Comparison of ENCODE assay signal across 1 cellular context in the genomic region with DNA sequence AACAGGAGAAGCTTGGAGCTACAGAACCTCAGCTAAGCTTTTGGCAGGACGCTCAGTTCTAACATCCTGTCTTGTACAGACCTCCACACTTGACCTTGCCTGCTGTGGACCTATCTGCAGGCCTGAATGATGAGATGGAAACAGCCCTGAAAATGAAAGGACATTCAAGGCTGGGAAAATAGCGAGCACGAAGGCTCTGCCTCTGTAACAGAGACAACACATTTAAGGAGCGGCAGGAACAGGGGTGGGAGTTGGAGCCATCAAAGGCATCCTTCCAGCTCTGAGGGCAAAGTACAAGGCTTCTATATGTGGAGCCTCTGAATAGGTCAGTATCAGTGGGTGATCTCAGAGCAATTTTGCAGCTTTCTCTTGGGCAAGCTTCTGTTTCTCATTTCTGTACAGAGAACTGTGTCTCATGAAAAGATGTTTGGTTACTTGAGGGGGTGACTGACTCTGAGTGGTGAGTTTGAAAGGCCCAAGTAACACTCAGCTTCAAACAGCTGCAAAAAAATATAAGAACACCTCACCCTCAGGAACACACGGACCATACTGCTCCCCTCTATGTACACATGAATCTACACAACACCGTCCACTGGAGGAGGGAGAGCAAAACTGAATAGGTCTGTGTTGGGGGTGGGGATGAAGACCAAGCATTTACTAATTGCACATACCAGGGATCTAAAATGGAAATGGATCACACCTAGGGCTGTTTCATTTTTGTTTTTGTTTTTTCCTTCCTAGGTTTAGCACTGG.
TF ChIP-seq lines count a peak whose summit lies in the region.

No MANE protein-coding gene starts in this region.

TF ChIP-seq in HepG2, 621 proteins besides CTCF, POLR2A, EP300 and RAD21 (continued from another document and continues in another):
- TF ChIP-seq, protein P1, sequence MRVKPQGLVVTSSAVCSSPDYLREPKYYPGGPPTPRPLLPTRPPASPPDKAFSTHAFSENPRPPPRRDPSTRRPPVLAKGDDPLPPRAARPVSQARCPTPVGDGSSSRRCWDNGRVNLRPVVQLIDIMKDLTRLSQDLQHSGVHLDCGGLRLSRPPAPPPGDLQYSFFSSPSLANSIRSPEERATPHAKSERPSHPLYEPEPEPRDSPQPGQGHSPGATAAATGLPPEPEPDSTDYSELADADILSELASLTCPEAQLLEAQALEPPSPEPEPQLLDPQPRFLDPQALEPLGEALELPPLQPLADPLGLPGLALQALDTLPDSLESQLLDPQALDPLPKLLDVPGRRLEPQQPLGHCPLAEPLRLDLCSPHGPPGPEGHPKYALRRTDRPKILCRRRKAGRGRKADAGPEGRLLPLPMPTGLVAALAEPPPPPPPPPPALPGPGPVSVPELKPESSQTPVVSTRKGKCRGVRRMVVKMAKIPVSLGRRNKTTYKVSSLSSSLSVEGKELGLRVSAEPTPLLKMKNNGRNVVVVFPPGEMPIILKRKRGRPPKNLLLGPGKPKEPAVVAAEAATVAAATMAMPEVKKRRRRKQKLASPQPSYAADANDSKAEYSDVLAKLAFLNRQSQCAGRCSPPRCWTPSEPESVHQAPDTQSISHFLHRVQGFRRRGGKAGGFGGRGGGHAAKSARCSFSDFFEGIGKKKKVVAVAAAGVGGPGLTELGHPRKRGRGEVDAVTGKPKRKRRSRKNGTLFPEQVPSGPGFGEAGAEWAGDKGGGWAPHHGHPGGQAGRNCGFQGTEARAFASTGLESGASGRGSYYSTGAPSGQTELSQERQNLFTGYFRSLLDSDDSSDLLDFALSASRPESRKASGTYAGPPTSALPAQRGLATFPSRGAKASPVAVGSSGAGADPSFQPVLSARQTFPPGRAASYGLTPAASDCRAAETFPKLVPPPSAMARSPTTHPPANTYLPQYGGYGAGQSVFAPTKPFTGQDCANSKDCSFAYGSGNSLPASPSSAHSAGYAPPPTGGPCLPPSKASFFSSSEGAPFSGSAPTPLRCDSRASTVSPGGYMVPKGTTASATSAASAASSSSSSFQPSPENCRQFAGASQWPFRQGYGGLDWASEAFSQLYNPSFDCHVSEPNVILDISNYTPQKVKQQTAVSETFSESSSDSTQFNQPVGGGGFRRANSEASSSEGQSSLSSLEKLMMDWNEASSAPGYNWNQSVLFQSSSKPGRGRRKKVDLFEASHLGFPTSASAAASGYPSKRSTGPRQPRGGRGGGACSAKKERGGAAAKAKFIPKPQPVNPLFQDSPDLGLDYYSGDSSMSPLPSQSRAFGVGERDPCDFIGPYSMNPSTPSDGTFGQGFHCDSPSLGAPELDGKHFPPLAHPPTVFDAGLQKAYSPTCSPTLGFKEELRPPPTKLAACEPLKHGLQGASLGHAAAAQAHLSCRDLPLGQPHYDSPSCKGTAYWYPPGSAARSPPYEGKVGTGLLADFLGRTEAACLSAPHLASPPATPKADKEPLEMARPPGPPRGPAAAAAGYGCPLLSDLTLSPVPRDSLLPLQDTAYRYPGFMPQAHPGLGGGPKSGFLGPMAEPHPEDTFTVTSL (CRISPR knock-in tag; IDR thresholded peaks at IDR 0.05; ENCODE audit: borderline replicate concordance): no peak
- TF ChIP-seq SALL1 (CRISPR knock-in tag; IDR thresholded peaks at IDR 0.05) (0 out of 2 replicates have a peak, but pooled peaks have one; percentile 30), ZFP82 (CRISPR knock-in tag; IDR thresholded peaks at IDR 0.05; ENCODE audit: borderline replicate concordance) (no peak), ZNF12 (CRISPR knock-in tag; IDR thresholded peaks at IDR 0.05) (peak; percentile 88), ZNF451 (CRISPR knock-in tag; IDR thresholded peaks at IDR 0.05) (no peak), ASH2L (IDR thresholded peaks at IDR 0.05; ENCODE audit: insufficient read length, low read depth, low read length) (peak; percentile 55), TGIF2 (CRISPR knock-in tag; IDR thresholded peaks at IDR 0.05) (no peak), ZNF652 (CRISPR knock-in tag; IDR thresholded peaks at IDR 0.05; ENCODE audit: borderline replicate concordance, low read depth) (no peak), KAT8 (CRISPR knock-in tag; IDR thresholded peaks at IDR 0.05) (no peak), HNRNPK (IDR thresholded peaks at IDR 0.05; ENCODE audit: low read depth, low read length, poor library complexity, severe bottlenecking) (no peak), PITX1 (CRISPR knock-in tag; IDR thresholded peaks at IDR 0.05) (no peak), SMARCE1 (IDR thresholded peaks at IDR 0.05; ENCODE audit: borderline replicate concordance) (no peak), HOXD1 (CRISPR knock-in tag; IDR thresholded peaks at IDR 0.05) (no peak), MYNN (CRISPR knock-in tag; IDR thresholded peaks at IDR 0.05; ENCODE audit: low read depth) (no peak), ZNF644 (CRISPR knock-in tag; IDR thresholded peaks at IDR 0.05; ENCODE audit: low read depth) (peak; percentile 52; the same call in 1 of the 2 replicates), AGO1 (IDR thresholded peaks at IDR 0.05; ENCODE audit: low read depth, low read length, poor library complexity, severe bottlenecking) (no peak), HNF4A (CRISPR knock-in tag; IDR thresholded peaks at IDR 0.05) (peak; percentile 64), HNF4G (IDR thresholded peaks at IDR 0.05; ENCODE audit: borderline replicate concordance, low read depth, low read length) (0 out of 2 replicates have a peak, but pooled peaks have one; percentile 46), HNF4G (CRISPR knock-in tag; IDR thresholded peaks at IDR 0.05; ENCODE audit: borderline replicate concordance, low read depth) (no peak), CC2D1A (CRISPR knock-in tag; IDR thresholded peaks at IDR 0.05) (no peak)
- TF ChIP-seq, protein P2, sequence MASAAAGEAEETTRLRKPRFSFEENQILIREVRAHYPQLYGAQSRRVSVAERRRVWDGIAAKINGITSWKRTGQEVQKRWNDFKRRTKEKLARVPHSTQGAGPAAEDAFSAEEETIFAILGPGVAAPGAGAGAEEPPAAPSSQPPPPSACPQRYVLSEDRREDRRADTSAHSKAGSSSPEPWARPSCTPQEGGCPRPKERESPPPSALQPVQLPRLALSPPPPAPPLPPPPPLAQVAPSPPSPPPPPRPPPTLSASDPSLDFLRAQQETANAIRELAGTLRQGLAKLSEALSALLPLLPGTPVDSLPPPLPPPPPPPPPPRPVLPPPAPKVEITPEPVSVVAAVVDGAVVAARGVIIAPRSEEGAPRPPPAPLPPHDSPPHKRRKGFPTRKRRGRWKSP (CRISPR knock-in tag; IDR thresholded peaks at IDR 0.05): no peak
- TF ChIP-seq, protein P3, sequence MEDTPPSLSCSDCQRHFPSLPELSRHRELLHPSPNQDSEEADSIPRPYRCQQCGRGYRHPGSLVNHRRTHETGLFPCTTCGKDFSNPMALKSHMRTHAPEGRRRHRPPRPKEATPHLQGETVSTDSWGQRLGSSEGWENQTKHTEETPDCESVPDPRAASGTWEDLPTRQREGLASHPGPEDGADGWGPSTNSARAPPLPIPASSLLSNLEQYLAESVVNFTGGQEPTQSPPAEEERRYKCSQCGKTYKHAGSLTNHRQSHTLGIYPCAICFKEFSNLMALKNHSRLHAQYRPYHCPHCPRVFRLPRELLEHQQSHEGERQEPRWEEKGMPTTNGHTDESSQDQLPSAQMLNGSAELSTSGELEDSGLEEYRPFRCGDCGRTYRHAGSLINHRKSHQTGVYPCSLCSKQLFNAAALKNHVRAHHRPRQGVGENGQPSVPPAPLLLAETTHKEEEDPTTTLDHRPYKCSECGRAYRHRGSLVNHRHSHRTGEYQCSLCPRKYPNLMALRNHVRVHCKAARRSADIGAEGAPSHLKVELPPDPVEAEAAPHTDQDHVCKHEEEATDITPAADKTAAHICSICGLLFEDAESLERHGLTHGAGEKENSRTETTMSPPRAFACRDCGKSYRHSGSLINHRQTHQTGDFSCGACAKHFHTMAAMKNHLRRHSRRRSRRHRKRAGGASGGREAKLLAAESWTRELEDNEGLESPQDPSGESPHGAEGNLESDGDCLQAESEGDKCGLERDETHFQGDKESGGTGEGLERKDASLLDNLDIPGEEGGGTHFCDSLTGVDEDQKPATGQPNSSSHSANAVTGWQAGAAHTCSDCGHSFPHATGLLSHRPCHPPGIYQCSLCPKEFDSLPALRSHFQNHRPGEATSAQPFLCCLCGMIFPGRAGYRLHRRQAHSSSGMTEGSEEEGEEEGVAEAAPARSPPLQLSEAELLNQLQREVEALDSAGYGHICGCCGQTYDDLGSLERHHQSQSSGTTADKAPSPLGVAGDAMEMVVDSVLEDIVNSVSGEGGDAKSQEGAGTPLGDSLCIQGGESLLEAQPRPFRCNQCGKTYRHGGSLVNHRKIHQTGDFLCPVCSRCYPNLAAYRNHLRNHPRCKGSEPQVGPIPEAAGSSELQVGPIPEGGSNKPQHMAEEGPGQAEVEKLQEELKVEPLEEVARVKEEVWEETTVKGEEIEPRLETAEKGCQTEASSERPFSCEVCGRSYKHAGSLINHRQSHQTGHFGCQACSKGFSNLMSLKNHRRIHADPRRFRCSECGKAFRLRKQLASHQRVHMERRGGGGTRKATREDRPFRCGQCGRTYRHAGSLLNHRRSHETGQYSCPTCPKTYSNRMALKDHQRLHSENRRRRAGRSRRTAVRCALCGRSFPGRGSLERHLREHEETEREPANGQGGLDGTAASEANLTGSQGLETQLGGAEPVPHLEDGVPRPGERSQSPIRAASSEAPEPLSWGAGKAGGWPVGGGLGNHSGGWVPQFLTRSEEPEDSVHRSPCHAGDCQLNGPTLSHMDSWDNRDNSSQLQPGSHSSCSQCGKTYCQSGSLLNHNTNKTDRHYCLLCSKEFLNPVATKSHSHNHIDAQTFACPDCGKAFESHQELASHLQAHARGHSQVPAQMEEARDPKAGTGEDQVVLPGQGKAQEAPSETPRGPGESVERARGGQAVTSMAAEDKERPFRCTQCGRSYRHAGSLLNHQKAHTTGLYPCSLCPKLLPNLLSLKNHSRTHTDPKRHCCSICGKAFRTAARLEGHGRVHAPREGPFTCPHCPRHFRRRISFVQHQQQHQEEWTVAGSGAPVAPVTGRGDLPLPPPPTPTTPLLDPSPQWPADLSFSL (CRISPR knock-in tag; IDR thresholded peaks at IDR 0.05): no peak
- TF ChIP-seq, protein P4, sequence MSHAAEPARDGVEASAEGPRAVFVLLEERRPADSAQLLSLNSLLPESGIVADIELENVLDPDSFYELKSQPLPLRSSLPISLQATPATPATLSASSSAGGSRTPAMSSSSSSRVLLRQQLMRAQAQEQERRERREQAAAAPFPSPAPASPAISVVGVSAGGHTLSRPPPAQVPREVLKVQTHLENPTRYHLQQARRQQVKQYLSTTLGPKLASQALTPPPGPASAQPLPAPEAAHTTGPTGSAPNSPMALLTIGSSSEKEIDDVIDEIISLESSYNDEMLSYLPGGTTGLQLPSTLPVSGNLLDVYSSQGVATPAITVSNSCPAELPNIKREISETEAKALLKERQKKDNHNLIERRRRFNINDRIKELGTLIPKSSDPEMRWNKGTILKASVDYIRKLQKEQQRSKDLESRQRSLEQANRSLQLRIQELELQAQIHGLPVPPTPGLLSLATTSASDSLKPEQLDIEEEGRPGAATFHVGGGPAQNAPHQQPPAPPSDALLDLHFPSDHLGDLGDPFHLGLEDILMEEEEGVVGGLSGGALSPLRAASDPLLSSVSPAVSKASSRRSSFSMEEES (CRISPR knock-in tag; IDR thresholded peaks at IDR 0.05): no peak
- TF ChIP-seq, protein P5, sequence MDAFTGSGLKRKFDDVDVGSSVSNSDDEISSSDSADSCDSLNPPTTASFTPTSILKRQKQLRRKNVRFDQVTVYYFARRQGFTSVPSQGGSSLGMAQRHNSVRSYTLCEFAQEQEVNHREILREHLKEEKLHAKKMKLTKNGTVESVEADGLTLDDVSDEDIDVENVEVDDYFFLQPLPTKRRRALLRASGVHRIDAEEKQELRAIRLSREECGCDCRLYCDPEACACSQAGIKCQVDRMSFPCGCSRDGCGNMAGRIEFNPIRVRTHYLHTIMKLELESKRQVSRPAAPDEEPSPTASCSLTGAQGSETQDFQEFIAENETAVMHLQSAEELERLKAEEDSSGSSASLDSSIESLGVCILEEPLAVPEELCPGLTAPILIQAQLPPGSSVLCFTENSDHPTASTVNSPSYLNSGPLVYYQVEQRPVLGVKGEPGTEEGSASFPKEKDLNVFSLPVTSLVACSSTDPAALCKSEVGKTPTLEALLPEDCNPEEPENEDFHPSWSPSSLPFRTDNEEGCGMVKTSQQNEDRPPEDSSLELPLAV (CRISPR knock-in tag; conservative IDR thresholded peaks at IDR 0.05; ENCODE audit: low read depth): no peak
- TF ChIP-seq, protein P6, sequence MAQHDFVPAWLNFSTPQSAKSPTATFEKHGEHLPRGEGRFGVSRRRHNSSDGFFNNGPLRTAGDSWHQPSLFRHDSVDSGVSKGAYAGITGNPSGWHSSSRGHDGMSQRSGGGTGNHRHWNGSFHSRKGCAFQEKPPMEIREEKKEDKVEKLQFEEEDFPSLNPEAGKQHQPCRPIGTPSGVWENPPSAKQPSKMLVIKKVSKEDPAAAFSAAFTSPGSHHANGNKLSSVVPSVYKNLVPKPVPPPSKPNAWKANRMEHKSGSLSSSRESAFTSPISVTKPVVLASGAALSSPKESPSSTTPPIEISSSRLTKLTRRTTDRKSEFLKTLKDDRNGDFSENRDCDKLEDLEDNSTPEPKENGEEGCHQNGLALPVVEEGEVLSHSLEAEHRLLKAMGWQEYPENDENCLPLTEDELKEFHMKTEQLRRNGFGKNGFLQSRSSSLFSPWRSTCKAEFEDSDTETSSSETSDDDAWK (CRISPR knock-in tag; IDR thresholded peaks at IDR 0.05): no peak
- TF ChIP-seq, protein P7, sequence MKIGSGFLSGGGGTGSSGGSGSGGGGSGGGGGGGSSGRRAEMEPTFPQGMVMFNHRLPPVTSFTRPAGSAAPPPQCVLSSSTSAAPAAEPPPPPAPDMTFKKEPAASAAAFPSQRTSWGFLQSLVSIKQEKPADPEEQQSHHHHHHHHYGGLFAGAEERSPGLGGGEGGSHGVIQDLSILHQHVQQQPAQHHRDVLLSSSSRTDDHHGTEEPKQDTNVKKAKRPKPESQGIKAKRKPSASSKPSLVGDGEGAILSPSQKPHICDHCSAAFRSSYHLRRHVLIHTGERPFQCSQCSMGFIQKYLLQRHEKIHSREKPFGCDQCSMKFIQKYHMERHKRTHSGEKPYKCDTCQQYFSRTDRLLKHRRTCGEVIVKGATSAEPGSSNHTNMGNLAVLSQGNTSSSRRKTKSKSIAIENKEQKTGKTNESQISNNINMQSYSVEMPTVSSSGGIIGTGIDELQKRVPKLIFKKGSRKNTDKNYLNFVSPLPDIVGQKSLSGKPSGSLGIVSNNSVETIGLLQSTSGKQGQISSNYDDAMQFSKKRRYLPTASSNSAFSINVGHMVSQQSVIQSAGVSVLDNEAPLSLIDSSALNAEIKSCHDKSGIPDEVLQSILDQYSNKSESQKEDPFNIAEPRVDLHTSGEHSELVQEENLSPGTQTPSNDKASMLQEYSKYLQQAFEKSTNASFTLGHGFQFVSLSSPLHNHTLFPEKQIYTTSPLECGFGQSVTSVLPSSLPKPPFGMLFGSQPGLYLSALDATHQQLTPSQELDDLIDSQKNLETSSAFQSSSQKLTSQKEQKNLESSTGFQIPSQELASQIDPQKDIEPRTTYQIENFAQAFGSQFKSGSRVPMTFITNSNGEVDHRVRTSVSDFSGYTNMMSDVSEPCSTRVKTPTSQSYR (CRISPR knock-in tag; IDR thresholded peaks at IDR 0.05; ENCODE audit: borderline replicate concordance): 0 out of 2 replicates have a peak, but pooled peaks have one; percentile 32
- TF ChIP-seq, protein P8, sequence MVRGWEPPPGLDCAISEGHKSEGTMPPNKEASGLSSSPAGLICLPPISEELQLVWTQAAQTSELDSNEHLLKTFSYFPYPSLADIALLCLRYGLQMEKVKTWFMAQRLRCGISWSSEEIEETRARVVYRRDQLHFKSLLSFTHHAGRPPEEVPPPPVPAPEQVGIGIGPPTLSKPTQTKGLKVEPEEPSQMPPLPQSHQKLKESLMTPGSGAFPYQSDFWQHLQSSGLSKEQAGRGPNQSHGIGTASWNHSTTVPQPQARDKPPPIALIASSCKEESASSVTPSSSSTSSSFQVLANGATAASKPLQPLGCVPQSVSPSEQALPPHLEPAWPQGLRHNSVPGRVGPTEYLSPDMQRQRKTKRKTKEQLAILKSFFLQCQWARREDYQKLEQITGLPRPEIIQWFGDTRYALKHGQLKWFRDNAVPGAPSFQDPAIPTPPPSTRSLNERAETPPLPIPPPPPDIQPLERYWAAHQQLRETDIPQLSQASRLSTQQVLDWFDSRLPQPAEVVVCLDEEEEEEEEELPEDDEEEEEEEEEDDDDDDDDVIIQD (CRISPR knock-in tag; IDR thresholded peaks at IDR 0.05; ENCODE audit: low read depth): no peak
